14 cellular contexts compared by ENCODE assay signal in the genomic region with DNA sequence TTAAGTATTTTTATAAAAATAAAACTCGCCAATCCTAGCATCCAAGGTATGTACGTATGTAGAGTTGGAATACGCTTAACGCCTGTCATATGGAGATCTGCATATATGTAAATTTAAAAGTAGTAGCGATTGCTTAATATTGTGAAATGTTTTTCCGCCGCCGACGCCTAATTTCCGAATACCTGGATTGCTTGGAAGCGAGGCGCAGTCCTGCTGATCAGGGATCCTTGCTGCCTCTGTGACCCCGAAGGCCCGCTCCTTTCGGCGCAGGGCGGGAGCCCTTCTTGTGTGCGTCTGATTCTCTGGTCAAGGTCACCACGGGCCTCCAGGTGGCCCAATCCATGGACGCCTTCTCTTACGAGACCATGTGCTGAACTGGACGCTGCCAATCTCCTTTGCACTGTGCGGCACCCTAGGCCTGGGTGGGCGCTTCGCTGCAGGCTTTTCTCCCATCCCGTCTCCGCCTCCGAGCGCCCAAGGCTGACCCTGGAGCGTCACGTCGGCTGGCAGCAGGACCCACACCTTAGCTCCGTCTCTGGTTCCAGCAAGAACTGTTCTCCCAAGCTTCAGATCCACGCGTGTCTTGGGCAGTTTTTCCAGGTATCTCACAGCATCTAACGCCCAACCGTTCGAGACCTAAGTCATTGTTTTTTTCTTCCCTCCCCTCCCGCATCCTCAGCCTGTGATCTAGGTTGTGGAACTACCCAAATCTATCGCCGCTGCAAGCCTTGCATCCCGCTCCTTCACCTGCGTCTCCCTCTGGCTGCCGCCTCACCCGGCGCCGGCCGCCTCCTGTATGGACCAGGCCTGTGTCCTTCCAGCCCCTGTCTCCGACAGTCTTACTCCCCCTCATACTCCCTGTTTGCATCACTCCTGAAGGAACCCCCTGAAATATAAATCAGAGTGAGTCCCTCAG. TPM values are rescaled to one million over a fixed set of nuclear protein-coding genes. Genes with fewer than 3 reads are reported as not detected.
DNase-seq lines count a peak whose midpoint lies in the region; ATAC-seq and TF ChIP-seq lines count a peak whose summit lies in the region.
"Had no signal": no experiment of that assay in that cellular context is flagged by ENCODE, and none has a peak within 500 bp of the region (broad histone marks: within the 10 kb centered on the region; RNA-seq: fewer than 3 reads in every experiment).

No MANE protein-coding gene starts in this region.

- H3K14ac ChIP-seq in mesenchymal stem cell (ENCODE audit: low read length in 2 of 2), result no peak overlapping the region

- H3K27ac ChIP-seq in CD8-positive, alpha-beta T cell (ENCODE audit: low read depth, low read length), result no peak overlapping the region
- H3K27ac ChIP-seq in mesenchymal stem cell (ENCODE audit: low read length, poor library complexity, severe bottlenecking), result no peak overlapping the region

- WGBS in mesenchymal stem cell, result 95% methylated on average over 49 of the region's 49 CpGs

- H3K9me3 Mint-ChIP-seq in activated CD4-positive, alpha-beta T cell treated with anti-CD3 and anti-CD28 coated beads, Interleukin-2, amount 10 ng/mL, durations not matched to agents 24 days and 14 days, result peaks cover 5% of the 10 kb centered on the region
- H3K9me3 Mint-ChIP-seq in effector memory CD8-positive, alpha-beta T cell, result peaks cover 0 to 1% of the 10 kb centered on the region in 2 donors
- no peaks in the 10 kb centered on the region for H3K9me3 Mint-ChIP-seq in progenitor cell of endocrine pancreas (ENCODE audit: low read depth)
- no peaks in the 10 kb centered on the region for H3K9me3 Mint-ChIP-seq in CD8-positive, alpha-beta T cell
- H3K9me3 Mint-ChIP-seq: activated naive CD4-positive, alpha-beta T cell treated with anti-CD3 and anti-CD28 coated beads, Interleukin-2, amount 50 U/mL, for 72 hours had no signal

- H3K27me3 Mint-ChIP-seq in activated CD4-positive, alpha-beta T cell treated with anti-CD3 and anti-CD28 coated beads, Interleukin-2, amount 10 ng/mL, durations not matched to agents 24 days and 14 days, result peaks cover 5% of the 10 kb centered on the region
- H3K27me3 Mint-ChIP-seq in effector memory CD8-positive, alpha-beta T cell, result no peaks in the 10 kb centered on the region
- peaks cover 36% of the 10 kb centered on the region for H3K27me3 Mint-ChIP-seq in progenitor cell of endocrine pancreas
- no peaks in the 10 kb centered on the region for H3K27me3 Mint-ChIP-seq in CD8-positive, alpha-beta T cell (ENCODE audit: low read depth)

- no peak overlapping the region for H4K8ac ChIP-seq in mesenchymal stem cell (ENCODE audit: low read length)

- H3K9me3 ChIP-seq in NT2/D1 (ENCODE audit: insufficient read depth, low read length) (no peaks in the 10 kb centered on the region), mesenchymal stem cell (ENCODE audit: control insufficient read depth, low read length) (no peaks in the 10 kb centered on the region)
- no peaks in the 10 kb centered on the region for H3K9me3 ChIP-seq in CD8-positive, alpha-beta T cell (ENCODE audit: low read length)

- peak overlapping the region; percentile 74 for H3K27ac Mint-ChIP-seq in activated CD4-positive, alpha-beta T cell treated with anti-CD3 and anti-CD28 coated beads, Interleukin-2, amount 10 ng/mL, durations not matched to agents 24 days and 14 days
- peak overlapping the region; percentile 88 to 100 for H3K27ac Mint-ChIP-seq in effector memory CD8-positive, alpha-beta T cell
- H3K27ac Mint-ChIP-seq in progenitor cell of endocrine pancreas, result peak overlapping the region; percentile 76
- no peak overlapping the region for H3K27ac Mint-ChIP-seq in CD8-positive, alpha-beta T cell

- no peak overlapping the region for H3K4me3 ChIP-seq in NT2/D1 (ENCODE audit: insufficient read length, low read depth)
- no peak overlapping the region for H3K4me3 ChIP-seq in CD8-positive, alpha-beta T cell (ENCODE audit: low read depth, low read length)
- no peak overlapping the region for H3K4me3 ChIP-seq in mesenchymal stem cell (ENCODE audit: insufficient read depth in 1 of 2, low read depth in 1 of 2, low read length in 2 of 2)

- H2BK15ac ChIP-seq in mesenchymal stem cell (ENCODE audit: low read depth, poor library complexity, severe bottlenecking), result no peak overlapping the region

- H3K36me3 ChIP-seq in NT2/D1 (ENCODE audit: insufficient read depth, insufficient read length, low read length) (peaks cover 4% of the 10 kb centered on the region), mesenchymal stem cell (ENCODE audit: control insufficient read depth in 1 of 2, insufficient read depth in 2 of 2, low read depth in 1 of 2, low read length in 2 of 2) (no peaks in the 10 kb centered on the region)
- no peaks in the 10 kb centered on the region for H3K36me3 ChIP-seq in CD8-positive, alpha-beta T cell (ENCODE audit: insufficient read depth, low read length)

- peaks cover 51% of the 10 kb centered on the region for H3K4me1 Mint-ChIP-seq in activated CD4-positive, alpha-beta T cell treated with anti-CD3 and anti-CD28 coated beads, Interleukin-2, amount 10 ng/mL, durations not matched to agents 24 days and 14 days
- peaks cover 51 to 55% of the 10 kb centered on the region in 2 donors for H3K4me1 Mint-ChIP-seq in effector memory CD8-positive, alpha-beta T cell (ENCODE audit: low read depth in 2 of 2)
- peaks cover 16% of the 10 kb centered on the region for H3K4me1 Mint-ChIP-seq in progenitor cell of endocrine pancreas (ENCODE audit: low read depth)
- peaks cover 58% of the 10 kb centered on the region for H3K4me1 Mint-ChIP-seq in CD8-positive, alpha-beta T cell (ENCODE audit: low read depth)

- intact Hi-C loops in activated CD4-positive, alpha-beta T cell treated with anti-CD3 and anti-CD28 coated beads, Interleukin-2, amount 10 ng/mL, durations not matched to agents 24 days and 14 days (cut with micrococcal nuclease), result no loop called here
- intact Hi-C loops in CD8-positive, alpha-beta T cell (cut with DNase I, micrococcal nuclease), result loop anchor here in 1 of 2 experiments (10.0 kb wide), 1 partner anchor 415 kb away; a partner anchor contains a TSS

- H3K36me3 Mint-ChIP-seq in activated CD4-positive, alpha-beta T cell treated with anti-CD3 and anti-CD28 coated beads, Interleukin-2, amount 10 ng/mL, durations not matched to agents 24 days and 14 days (ENCODE audit: low read depth), result peaks cover 16% of the 10 kb centered on the region
- peaks cover 78% of the 10 kb centered on the region for H3K36me3 Mint-ChIP-seq in effector memory CD8-positive, alpha-beta T cell (ENCODE audit: insufficient read depth)
- peaks cover 7% of the 10 kb centered on the region for H3K36me3 Mint-ChIP-seq in progenitor cell of endocrine pancreas (ENCODE audit: insufficient read depth)
- H3K36me3 Mint-ChIP-seq in CD8-positive, alpha-beta T cell, result peaks cover 13% of the 10 kb centered on the region

- H3K18ac ChIP-seq in mesenchymal stem cell (ENCODE audit: low read depth in 1 of 2, low read length in 2 of 2), result no peak overlapping the region

- H3K4me3 Mint-ChIP-seq in activated CD4-positive, alpha-beta T cell treated with anti-CD3 and anti-CD28 coated beads, Interleukin-2, amount 10 ng/mL, durations not matched to agents 24 days and 14 days, result peak overlapping the region; percentile 60
- peak overlapping the region; percentile 57 to 62 for H3K4me3 Mint-ChIP-seq in effector memory CD8-positive, alpha-beta T cell
- no peak overlapping the region for H3K4me3 Mint-ChIP-seq in progenitor cell of endocrine pancreas (ENCODE audit: low read depth)
- no peak overlapping the region for H3K4me3 Mint-ChIP-seq in CD8-positive, alpha-beta T cell

- H2BK5ac ChIP-seq in mesenchymal stem cell (ENCODE audit: low read depth, low read length, poor library complexity, severe bottlenecking), result no peak overlapping the region

- no peak overlapping the region for H3K4me2 ChIP-seq in mesenchymal stem cell (ENCODE audit: low read length, poor library complexity, severe bottlenecking)

- POLR2A ChIA-PET in CD8-positive, alpha-beta T cell (lab: Charles Lee), result interaction anchor here (0.7 to 1.3 kb wide), 4 partner anchors 12 to 409 kb away, joined by 3 read pairs; no protein-coding TSS in a partner anchor

- H3K4ac ChIP-seq in mesenchymal stem cell (ENCODE audit: low read depth in 1 of 2, low read length in 2 of 2), result no peak overlapping the region

- no peak for ATAC-seq in effector memory CD8-positive, alpha-beta T cell (replicated peaks)
- ATAC-seq in CD8-positive, alpha-beta T cell, result no peak
- ATAC-seq: activated naive CD4-positive, alpha-beta T cell treated with anti-CD3 and anti-CD28 coated beads, Interleukin-2, amount 50 U/mL, for 72 hours had no signal

- H2AFZ ChIP-seq in mesenchymal stem cell (ENCODE audit: low read depth, low read length), result no peak overlapping the region

- no peak overlapping the region for H2AK5ac ChIP-seq in mesenchymal stem cell (ENCODE audit: low read length, severe bottlenecking)

- no peak for DNase-seq in activated CD4-positive, alpha-beta T cell treated with anti-CD3 and anti-CD28 coated beads, Interleukin-2, amount 10 ng/mL, durations not matched to agents 24 days and 14 days
- DNase-seq in activated CD4-positive, alpha-beta T cell treated with anti-CD3 and anti-CD28 coated beads, Interleukin-2, amount 50 U/mL, for 48 hours, result no peak
- DNase-seq in NT2/D1 (ENCODE audit: low read depth, low spot score) (no peak), progenitor cell of endocrine pancreas (ENCODE audit: low spot score, unreplicated experiment) (no peak), mesenchymal stem cell (no peak), superior temporal gyrus (ENCODE audit: extremely low spot score) (no peak)
- no peak for DNase-seq in effector memory CD8-positive, alpha-beta T cell
- DNase-seq in CD8-positive, alpha-beta T cell, result no peak
- DNase-seq: NCI-H1694; NCI-H524 treated with DMSO at 0.1 percent for 48 hours; RPMI8226; stimulated activated CD4-positive, alpha-beta T cell treated with anti-CD3 and anti-CD28 coated beads, Interleukin-2, amount 100 ng/mL, for 48 hours; T-helper 1 cell had no signal

- H3K4me1 ChIP-seq in NT2/D1 (ENCODE audit: insufficient read depth, insufficient read length) (peaks cover 7% of the 10 kb centered on the region), mesenchymal stem cell (ENCODE audit: control insufficient read depth, insufficient read depth, low read depth, low read length) (peaks cover 21% of the 10 kb centered on the region)
- H3K4me1 ChIP-seq in CD8-positive, alpha-beta T cell (ENCODE audit: insufficient read depth, low read length), result peaks cover 31% of the 10 kb centered on the region

- H2BK12ac ChIP-seq in mesenchymal stem cell (ENCODE audit: low read length in 2 of 2), result no peak overlapping the region

- H2BK120ac ChIP-seq in mesenchymal stem cell (ENCODE audit: low read depth, low read length), result no peak overlapping the region

- TF ChIP-seq CTCF in progenitor cell of endocrine pancreas (IDR thresholded peaks at IDR 0.05; ENCODE audit: unreplicated experiment), result no peak
- TF ChIP-seq CTCF in CD8-positive, alpha-beta T cell (IDR thresholded peaks at IDR 0.05), result no peak

- H3K9ac ChIP-seq in NT2/D1 (ENCODE audit: insufficient read length, low read depth) (peak overlapping the region; percentile 42), mesenchymal stem cell (ENCODE audit: low read length) (no peak overlapping the region)

- no peak overlapping the region for H3K23ac ChIP-seq in mesenchymal stem cell (ENCODE audit: low read length in 2 of 2)

- H4K91ac ChIP-seq in mesenchymal stem cell (ENCODE audit: low read length), result no peak overlapping the region

- H3K79me1 ChIP-seq in mesenchymal stem cell (replicated peaks; ENCODE audit: low read length, poor library complexity, severe bottlenecking), result no peaks in the 10 kb centered on the region

- CTCF ChIA-PET in CD8-positive, alpha-beta T cell (lab: Charles Lee), result interaction anchor here (1.4 kb wide), 1 partner anchor 30 kb away, joined by 7 read pairs; no protein-coding TSS in a partner anchor

- no peaks in the 10 kb centered on the region for H3K27me3 ChIP-seq in NT2/D1 (ENCODE audit: insufficient read depth, insufficient read length)
- H3K27me3 ChIP-seq in CD8-positive, alpha-beta T cell (ENCODE audit: insufficient read depth, low read length), result no peaks in the 10 kb centered on the region
- no peaks in the 10 kb centered on the region for H3K27me3 ChIP-seq in mesenchymal stem cell (ENCODE audit: control insufficient read depth in 1 of 2, insufficient read depth in 1 of 2, low read length in 2 of 2)

RNA-seq across cellular contexts. Expression of a gene that starts 3.6 kb away (rescaled TPM):
- 31.6 and 35.2 TPM in 2 replicates for total RNA-seq in activated CD4-positive, alpha-beta T cell treated with anti-CD3 and anti-CD28 coated beads, Interleukin-2, amount 10 ng/mL, durations not matched to agents 24 days and 14 days
- total RNA-seq in progenitor cell of endocrine pancreas, result 37.4 and 37.6 TPM in 2 replicates
- 10 to 100 TPM; 20.9 to 22.2 TPM for total RNA-seq in CD8-positive, alpha-beta T cell
- 19.1 TPM for polyA plus RNA-seq in mesenchymal stem cell (2013, experiment 1 of 2)
- 19.0 TPM for polyA plus RNA-seq in mesenchymal stem cell (2013, experiment 2 of 2)

RNA-seq across cellular contexts. Expression of a gene that starts 14.5 kb away (rescaled TPM):
- 2.7 TPM in 2 replicates for total RNA-seq in activated CD4-positive, alpha-beta T cell treated with anti-CD3 and anti-CD28 coated beads, Interleukin-2, amount 10 ng/mL, durations not matched to agents 24 days and 14 days
- total RNA-seq in progenitor cell of endocrine pancreas, result not detected in 2 replicates
- under 1 TPM; 0.72 to 0.95 TPM for total RNA-seq in CD8-positive, alpha-beta T cell
- polyA plus RNA-seq in mesenchymal stem cell (2013, experiment 1 of 2), result 1.8 TPM
- polyA plus RNA-seq in mesenchymal stem cell (2013, experiment 2 of 2), result 1.4 TPM

RNA-seq across cellular contexts. Expression of a gene that starts 24.2 kb away (rescaled TPM):
- total RNA-seq in activated CD4-positive, alpha-beta T cell treated with anti-CD3 and anti-CD28 coated beads, Interleukin-2, amount 10 ng/mL, durations not matched to agents 24 days and 14 days, result 2,172 and 2,196 TPM in 2 replicates
- 1,813 and 1,855 TPM in 2 replicates for total RNA-seq in progenitor cell of endocrine pancreas
- total RNA-seq in CD8-positive, alpha-beta T cell, result 1,000 to 10,000 TPM; 2,370 to 2,438 TPM
- 2,784 TPM for polyA plus RNA-seq in mesenchymal stem cell (2013, experiment 1 of 2)
- 2,751 TPM for polyA plus RNA-seq in mesenchymal stem cell (2013, experiment 2 of 2)

RNA-seq across cellular contexts. Expression of a gene that starts 41.4 kb away (rescaled TPM):
- 15.7 and 16.8 TPM in 2 replicates for total RNA-seq in activated CD4-positive, alpha-beta T cell treated with anti-CD3 and anti-CD28 coated beads, Interleukin-2, amount 10 ng/mL, durations not matched to agents 24 days and 14 days
- 10.7 and 12.3 TPM in 2 replicates for total RNA-seq in progenitor cell of endocrine pancreas
- 10 to 100 TPM; 23.7 to 28.8 TPM for total RNA-seq in CD8-positive, alpha-beta T cell
- 4.2 TPM for polyA plus RNA-seq in mesenchymal stem cell (2013, experiment 1 of 2)
- 4.0 TPM for polyA plus RNA-seq in mesenchymal stem cell (2013, experiment 2 of 2)

Comparison
In these comparisons a context has a peak if more than half of its experiments do, and no peak if none do; other contexts are left out.
1. H3K4me3 Mint-ChIP-seq: peak in activated CD4-positive, alpha-beta T cell treated with anti-CD3 and anti-CD28 coated beads, Interleukin-2, amount 10 ng/mL, durations not matched to agents 24 days and 14 days (single experiment) and effector memory CD8-positive, alpha-beta T cell (2 of 2); none in progenitor cell of endocrine pancreas (single experiment) and CD8-positive, alpha-beta T cell (single experiment).